In the genomic region with DNA sequence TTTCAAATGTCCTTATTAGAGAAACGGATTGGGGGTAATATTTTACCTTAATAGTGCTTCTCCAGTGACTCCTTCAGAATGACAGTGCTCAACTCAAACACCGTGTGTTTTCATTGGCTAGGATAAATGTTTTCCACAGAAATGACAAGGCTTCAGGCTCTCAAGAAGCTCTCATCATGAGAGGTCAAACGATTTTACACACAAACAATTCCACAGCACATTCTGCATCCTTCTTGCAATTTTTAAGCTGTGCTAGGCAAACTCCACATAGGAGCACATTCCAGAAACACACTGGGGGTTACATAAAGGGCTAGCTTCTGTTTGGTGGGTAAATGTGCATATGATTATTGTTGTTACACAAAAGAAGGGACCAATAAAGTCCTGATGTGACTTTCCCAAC, we compare ENCODE assay signal across 20 cellular contexts.
A peak's percentile ranks its signal among the peaks of the same experiment; 100 is the strongest.
DNase-seq lines count a peak whose midpoint lies in the region; ATAC-seq and TF ChIP-seq lines count a peak whose summit lies in the region.
"Had no signal": no experiment of that assay in that cellular context is flagged by ENCODE, and none has a peak within 500 bp of the region (broad histone marks: within the 10 kb centered on the region; RNA-seq: fewer than 3 reads in every experiment).

No MANE protein-coding gene starts in this region.

- no peaks in the 10 kb centered on the region for H3K36me3 ChIP-seq in thoracic aorta
- H3K36me3 ChIP-seq in upper lobe of right lung: no peaks in the 10 kb centered on the region
- H3K36me3 ChIP-seq: pancreas, transverse colon had no signal

- H3K27me3 ChIP-seq in thoracic aorta (replicated peaks; ENCODE audit: insufficient read depth) (no peaks in the 10 kb centered on the region), upper lobe of right lung (no peaks in the 10 kb centered on the region)
- H3K27me3 ChIP-seq: pancreas, transverse colon had no signal

- H3K4me1 ChIP-seq in thoracic aorta (ENCODE audit: control insufficient read depth in 1 of 2, low read depth in 2 of 2): peaks cover 72 to 100% of the 10 kb centered on the region in 2 donors
- peaks cover 32% of the 10 kb centered on the region for H3K4me1 ChIP-seq in upper lobe of right lung
- H3K4me1 ChIP-seq: pancreas had no signal

- TF ChIP-seq CTCF in astrocyte of the spinal cord (IDR thresholded peaks at IDR 0.05; ENCODE audit: low read depth, low read length) (no peak), thoracic aorta (IDR thresholded peaks at IDR 0.05) (no peak), upper lobe of right lung (IDR thresholded peaks at IDR 0.05) (no peak)

- H3K4me3 ChIP-seq in astrocyte of the spinal cord (ENCODE audit: low read depth, low read length) (no peak overlapping the region), thoracic aorta (no peak overlapping the region), upper lobe of right lung (no peak overlapping the region)
- H3K4me3 ChIP-seq: coronary artery, pancreas, transverse colon had no signal

- in situ Hi-C loops in astrocyte of the spinal cord (cut with HindIII; ENCODE audit: low sequenced_read_pairs): no loop called here

- ATAC-seq in thoracic aorta (ENCODE audit: insufficient number of reproducible peaks, low FRiP score, low read depth): no peak
- ATAC-seq in upper lobe of right lung: no peak
- ATAC-seq: pancreas; sciatic nerve; stimulated activated naive B cell treated with anti-CD40 and anti-IgM and Interleukin-4, amounts not matched to agents 10 μg/mL and 1 μg/mL and 100 μg/mL, for 72 hours had no signal

- H3K9me3 ChIP-seq in thoracic aorta (no peaks in the 10 kb centered on the region), upper lobe of right lung (no peaks in the 10 kb centered on the region)
- H3K9me3 ChIP-seq: pancreas, transverse colon had no signal

- H3K27ac ChIP-seq in thoracic aorta: peak overlapping the region; percentile 87 to 89
- H3K27ac ChIP-seq in upper lobe of right lung: no peak overlapping the region
- H3K27ac ChIP-seq: pancreas, transverse colon had no signal

- DNase-seq in NCI-H2227 (lab: John Stamatoyannopoulos, UW; ENCODE audit: unreplicated experiment): peak; percentile 36
- DNase-seq in astrocyte of the spinal cord (ENCODE audit: low read depth, low spot score): peak; percentile 69
- DNase-seq in iris pigment epithelial cell (ENCODE audit: low read depth): peak; percentile 78
- no peak for DNase-seq in thoracic aorta (ENCODE audit: low spot score)
- no peak for DNase-seq in Kasumi-1 (lab: John Stamatoyannopoulos, UW)
- DNase-seq in upper lobe of right lung: no peak
- DNase-seq in kidney glomerular epithelial cell (lab: John Stamatoyannopoulos, UW): no peak
- DNase-seq: activated CD4-positive, alpha-beta T cell treated with anti-CD3 and anti-CD28 coated beads for 1 hour; DND-41; foreskin fibroblast; hippocampal formation; NCI-H1092 treated with DMSO at 0.1 percent for 48 hours; NCI-H2081 treated with DMSO at 0.1 percent for 48 hours; NCI-H526; pancreas; stimulated activated naive B cell treated with anti-CD40 and anti-IgM and Interleukin-4, amounts not matched to agents 10 μg/mL and 1 μg/mL and 100 μg/mL, for 72 hours; SW 1271; transverse colon had no signal

- intact Hi-C loops in upper lobe of right lung (cut with DNase I): no loop called here

Comparison
In these comparisons a context has a peak if more than half of its experiments do, and no peak if none do; other contexts are left out.
1. DNase-seq: peak in NCI-H2227 (single experiment), astrocyte of the spinal cord (single experiment) and iris pigment epithelial cell (single experiment); none in thoracic aorta (single experiment), Kasumi-1 (0 of 2), upper lobe of right lung (single experiment) and kidney glomerular epithelial cell (single experiment).